7 cellular contexts compared by ENCODE assay signal in genomic region chr11:5123802-5124521, GRCh38. TPM values are rescaled to one million over a fixed set of nuclear protein-coding genes. Genes with fewer than 3 reads are reported as not detected.
A peak's percentile ranks its signal among the peaks of the same experiment; 100 is the strongest.
DNase-seq lines count a peak whose midpoint lies in the region; ATAC-seq and TF ChIP-seq lines count a peak whose summit lies in the region.

No MANE protein-coding gene starts in this region.

- intact Hi-C loops in ascending aorta (cut with DNase I) = loop anchor here (2.0 kb wide), 1 partner anchor 685 kb away; the partner anchor contains the start of gene OR52N2

- H3K9me3 ChIP-seq in SK-N-SH (no peaks in the 10 kb centered on the region), ascending aorta (no peaks in the 10 kb centered on the region), smooth muscle cell (replicated peaks; ENCODE audit: low read depth) (no peaks in the 10 kb centered on the region)

- ATAC-seq in GM21825 (IDR thresholded peaks at IDR 0.05; ENCODE audit: unreplicated experiment) = peak; percentile 79

- no peaks in the 10 kb centered on the region for H3K79me2 ChIP-seq in SK-N-SH (ENCODE audit: insufficient read depth)
- H3K79me2 ChIP-seq in smooth muscle cell (ENCODE audit: low read depth) = no peaks in the 10 kb centered on the region

- TF ChIP-seq RAD21 in SK-N-SH (IDR thresholded peaks at IDR 0.05; ENCODE audit: low read length) = peak; percentile 67

- H3K27me3 ChIP-seq in SK-N-SH (ENCODE audit: insufficient read depth) (0 out of 2 replicates have a peak, but pooled peaks cover 4% of the 10 kb centered on the region), ascending aorta (no peaks in the 10 kb centered on the region), smooth muscle cell (ENCODE audit: low read depth) (no peaks in the 10 kb centered on the region)

- H3K36me3 ChIP-seq in SK-N-SH (replicated peaks in 1 of 2; ENCODE audit: control insufficient read depth in 1 of 2, insufficient read depth in 2 of 2, low read length in 1 of 2) = no peaks in the 10 kb centered on the region
- no peaks in the 10 kb centered on the region for H3K36me3 ChIP-seq in ascending aorta
- no peaks in the 10 kb centered on the region for H3K36me3 ChIP-seq in smooth muscle cell (ENCODE audit: low read depth)

- H3K4me2 ChIP-seq in SK-N-SH (no peak overlapping the region), smooth muscle cell (no peak overlapping the region)

- H3K4me1 ChIP-seq in SK-N-SH (ENCODE audit: control insufficient read depth in 1 of 2, insufficient read depth in 2 of 2, low read depth in 1 of 2, low read length in 1 of 2) (no peaks in the 10 kb centered on the region), ascending aorta (no peaks in the 10 kb centered on the region), smooth muscle cell (ENCODE audit: low read depth) (no peaks in the 10 kb centered on the region)

- under 1% methylated on average over 4 of the region's 4 CpGs for WGBS in SK-N-SH (ENCODE audit: low lambda C conversion rate)
- WGBS in smooth muscle cell (ENCODE audit: low lambda C conversion rate) = 6% methylated on average over 4 of the region's 4 CpGs

- no peaks in the 10 kb centered on the region for H3F3A ChIP-seq in SK-N-SH (replicated peaks; ENCODE audit: insufficient read depth)
- H3F3A ChIP-seq in smooth muscle cell (ENCODE audit: low read depth) = no peaks in the 10 kb centered on the region

- H4K20me1 ChIP-seq in SK-N-SH (ENCODE audit: insufficient read depth) (no peaks in the 10 kb centered on the region), smooth muscle cell (ENCODE audit: low read depth) (no peaks in the 10 kb centered on the region)

- no peak for TF ChIP-seq EP300 in SK-N-SH (IDR thresholded peaks at IDR 0.05; ENCODE audit: borderline replicate concordance in 1 of 2, low read depth in 1 of 2, low read length in 1 of 2)

- DNase-seq in GM10248 (ENCODE audit: extremely low spot score) (peak; percentile 22), SK-N-SH (peak; percentile 22), ascending aorta (ENCODE audit: low spot score in 2 of 2) (no peak), hypothalamus (lab: John Stamatoyannopoulos, UW) (peak in 34 of 51 donors; percentile 1 to 66 (median 27)), smooth muscle cell (lab: John Stamatoyannopoulos, UW; ENCODE audit: unreplicated experiment) (no peak)

- TF ChIP-seq CTCF in GM10248 (IDR thresholded peaks at IDR 0.05; ENCODE audit: control extremely low read depth, extremely low read depth, low read depth, missing control alignments) = peak; percentile 81
- TF ChIP-seq CTCF in LNCAP (IDR thresholded peaks at IDR 0.05) = peak; percentile 92
- TF ChIP-seq CTCF in SK-N-SH (IDR thresholded peaks at IDR 0.05) = peak; percentile 88
- peak; percentile 14 to 57 (median 45) for TF ChIP-seq CTCF in ascending aorta (IDR thresholded peaks at IDR 0.05)
- TF ChIP-seq CTCF in smooth muscle cell (IDR thresholded peaks at IDR 0.05; ENCODE audit: borderline replicate concordance, insufficient read depth, poor library complexity, severe bottlenecking) = peak; percentile 79

- H3K4me3 ChIP-seq in SK-N-SH (ENCODE audit: low read depth in 2 of 2, low read length in 1 of 2) (peak overlapping the region in 1 of 2 experiments; percentile 40; a peak in 1 of 4 replicates), ascending aorta (no peak overlapping the region), smooth muscle cell (no peak overlapping the region)

- H3K9ac ChIP-seq in SK-N-SH = no peak overlapping the region
- no peak overlapping the region for H3K9ac ChIP-seq in smooth muscle cell (ENCODE audit: low read depth)

- POLR2A ChIA-PET in GM10248 (lab: Yijun Ruan, JAX) = no interaction called here
- POLR2A ChIA-PET in SK-N-SH (lab: Yijun Ruan, JAX) = no interaction called here

- H3K27ac ChIP-seq in SK-N-SH (ENCODE audit: low read depth in 2 of 2, low read length in 1 of 2) (no peak overlapping the region), ascending aorta (no peak overlapping the region), smooth muscle cell (ENCODE audit: low read depth) (no peak overlapping the region)

- H2AFZ ChIP-seq in SK-N-SH (ENCODE audit: low read depth) = no peak overlapping the region
- H2AFZ ChIP-seq in smooth muscle cell (ENCODE audit: low read depth) = peak overlapping the region; percentile 58

- CTCF ChIA-PET in GM10248 (lab: Yijun Ruan, JAX) (interaction anchor here (0.8 to 2.5 kb wide), 7 partner anchors 12 to 908 kb away, joined by 3 to 12 read pairs (median 4); no protein-coding TSS in a partner anchor), SK-N-SH (lab: Yijun Ruan, JAX) (interaction anchor here (0.7 to 2.0 kb wide), 6 partner anchors 9 to 272 kb away, joined by 3 to 8 read pairs (median 3); no protein-coding TSS in a partner anchor)

- no peaks in the 10 kb centered on the region for H3K9me2 ChIP-seq in SK-N-SH

TF ChIP-seq in SK-N-SH, 30 proteins besides CTCF, POLR2A, EP300 and RAD21:
- TF ChIP-seq SMC3 (IDR thresholded peaks at IDR 0.05; ENCODE audit: low read depth, low read length) (peak; percentile 69), MEF2A (IDR thresholded peaks at IDR 0.05; ENCODE audit: borderline replicate concordance, low read depth) (no peak)

RNA-seq across cellular contexts. Expression of gene OR52A5, which starts 14.2 kb away (rescaled TPM):
- polyA plus RNA-seq in SK-N-SH (2012; rRNA removed) (not detected in 2 replicates), smooth muscle cell (not detected in 2 replicates)
- not detected in 2 replicates for polyA plus RNA-seq in SK-N-SH (2012; cell fraction: cytosol; rRNA removed)
- polyA plus RNA-seq in SK-N-SH (2012; cell fraction: nucleus; rRNA removed) = not detected in 2 replicates
- total RNA-seq in ascending aorta (not detected), smooth muscle cell (not detected in 2 replicates)

RNA-seq across cellular contexts. Expression of gene OR52A1, which starts 30.6 kb away (rescaled TPM):
- polyA plus RNA-seq in SK-N-SH (2012; rRNA removed) (not detected in 2 replicates), smooth muscle cell (not detected in 2 replicates)
- not detected in 2 replicates for polyA plus RNA-seq in SK-N-SH (2012; cell fraction: cytosol; rRNA removed)
- not detected in 2 replicates for polyA plus RNA-seq in SK-N-SH (2012; cell fraction: nucleus; rRNA removed)
- total RNA-seq in ascending aorta (not detected), smooth muscle cell (not detected in 2 replicates)

RNA-seq across cellular contexts. Expression of gene OR52E1, which starts 54.6 kb away (rescaled TPM):
- not detected in 2 replicates for polyA plus RNA-seq in SK-N-SH (2012; rRNA removed)
- not detected in 2 replicates for polyA plus RNA-seq in SK-N-SH (2012; cell fraction: cytosol; rRNA removed)
- not detected in 2 replicates for polyA plus RNA-seq in SK-N-SH (2012; cell fraction: nucleus; rRNA removed)
- total RNA-seq in ascending aorta = not detected
- not detected in 2 replicates for total RNA-seq in smooth muscle cell
- polyA plus RNA-seq in smooth muscle cell = not detected in 2 replicates

Comparison
In these comparisons a context has a peak if more than half of its experiments do, and no peak if none do; other contexts are left out.
1. DNase-seq: peak in GM10248 (single experiment), SK-N-SH (single experiment) and hypothalamus (34 of 51); none in ascending aorta (0 of 2) and smooth muscle cell (single experiment).
2. Peak in every context shown above with its lines, with median percentiles within 50 percentile points of each other: CTCF ChIP-seq.